In the genomic region with DNA sequence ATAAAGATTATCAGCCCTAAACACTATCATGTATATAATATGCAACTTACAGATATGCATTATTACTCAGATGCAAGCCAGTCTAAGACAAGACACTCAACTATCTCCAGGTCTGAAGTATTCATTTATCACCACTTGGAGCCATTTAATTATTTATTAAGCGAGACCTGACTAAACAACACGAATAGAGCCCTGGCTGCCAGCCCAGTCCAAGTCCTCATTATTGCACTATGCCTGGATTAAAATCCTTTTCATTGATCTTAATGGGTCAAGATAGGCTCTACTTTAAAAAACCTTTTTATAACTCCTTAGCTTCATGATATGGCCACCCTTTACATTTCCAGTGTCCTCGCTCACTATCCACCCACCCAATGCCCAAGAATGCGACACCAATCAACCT, we compare ENCODE assay signal across 1 cellular context.
TF ChIP-seq lines count a peak whose summit lies in the region.

No MANE protein-coding gene starts in this region.

TF ChIP-seq in HepG2, 621 proteins besides CTCF, POLR2A, EP300 and RAD21 (continued from another document):
- TF ChIP-seq, protein P1, sequence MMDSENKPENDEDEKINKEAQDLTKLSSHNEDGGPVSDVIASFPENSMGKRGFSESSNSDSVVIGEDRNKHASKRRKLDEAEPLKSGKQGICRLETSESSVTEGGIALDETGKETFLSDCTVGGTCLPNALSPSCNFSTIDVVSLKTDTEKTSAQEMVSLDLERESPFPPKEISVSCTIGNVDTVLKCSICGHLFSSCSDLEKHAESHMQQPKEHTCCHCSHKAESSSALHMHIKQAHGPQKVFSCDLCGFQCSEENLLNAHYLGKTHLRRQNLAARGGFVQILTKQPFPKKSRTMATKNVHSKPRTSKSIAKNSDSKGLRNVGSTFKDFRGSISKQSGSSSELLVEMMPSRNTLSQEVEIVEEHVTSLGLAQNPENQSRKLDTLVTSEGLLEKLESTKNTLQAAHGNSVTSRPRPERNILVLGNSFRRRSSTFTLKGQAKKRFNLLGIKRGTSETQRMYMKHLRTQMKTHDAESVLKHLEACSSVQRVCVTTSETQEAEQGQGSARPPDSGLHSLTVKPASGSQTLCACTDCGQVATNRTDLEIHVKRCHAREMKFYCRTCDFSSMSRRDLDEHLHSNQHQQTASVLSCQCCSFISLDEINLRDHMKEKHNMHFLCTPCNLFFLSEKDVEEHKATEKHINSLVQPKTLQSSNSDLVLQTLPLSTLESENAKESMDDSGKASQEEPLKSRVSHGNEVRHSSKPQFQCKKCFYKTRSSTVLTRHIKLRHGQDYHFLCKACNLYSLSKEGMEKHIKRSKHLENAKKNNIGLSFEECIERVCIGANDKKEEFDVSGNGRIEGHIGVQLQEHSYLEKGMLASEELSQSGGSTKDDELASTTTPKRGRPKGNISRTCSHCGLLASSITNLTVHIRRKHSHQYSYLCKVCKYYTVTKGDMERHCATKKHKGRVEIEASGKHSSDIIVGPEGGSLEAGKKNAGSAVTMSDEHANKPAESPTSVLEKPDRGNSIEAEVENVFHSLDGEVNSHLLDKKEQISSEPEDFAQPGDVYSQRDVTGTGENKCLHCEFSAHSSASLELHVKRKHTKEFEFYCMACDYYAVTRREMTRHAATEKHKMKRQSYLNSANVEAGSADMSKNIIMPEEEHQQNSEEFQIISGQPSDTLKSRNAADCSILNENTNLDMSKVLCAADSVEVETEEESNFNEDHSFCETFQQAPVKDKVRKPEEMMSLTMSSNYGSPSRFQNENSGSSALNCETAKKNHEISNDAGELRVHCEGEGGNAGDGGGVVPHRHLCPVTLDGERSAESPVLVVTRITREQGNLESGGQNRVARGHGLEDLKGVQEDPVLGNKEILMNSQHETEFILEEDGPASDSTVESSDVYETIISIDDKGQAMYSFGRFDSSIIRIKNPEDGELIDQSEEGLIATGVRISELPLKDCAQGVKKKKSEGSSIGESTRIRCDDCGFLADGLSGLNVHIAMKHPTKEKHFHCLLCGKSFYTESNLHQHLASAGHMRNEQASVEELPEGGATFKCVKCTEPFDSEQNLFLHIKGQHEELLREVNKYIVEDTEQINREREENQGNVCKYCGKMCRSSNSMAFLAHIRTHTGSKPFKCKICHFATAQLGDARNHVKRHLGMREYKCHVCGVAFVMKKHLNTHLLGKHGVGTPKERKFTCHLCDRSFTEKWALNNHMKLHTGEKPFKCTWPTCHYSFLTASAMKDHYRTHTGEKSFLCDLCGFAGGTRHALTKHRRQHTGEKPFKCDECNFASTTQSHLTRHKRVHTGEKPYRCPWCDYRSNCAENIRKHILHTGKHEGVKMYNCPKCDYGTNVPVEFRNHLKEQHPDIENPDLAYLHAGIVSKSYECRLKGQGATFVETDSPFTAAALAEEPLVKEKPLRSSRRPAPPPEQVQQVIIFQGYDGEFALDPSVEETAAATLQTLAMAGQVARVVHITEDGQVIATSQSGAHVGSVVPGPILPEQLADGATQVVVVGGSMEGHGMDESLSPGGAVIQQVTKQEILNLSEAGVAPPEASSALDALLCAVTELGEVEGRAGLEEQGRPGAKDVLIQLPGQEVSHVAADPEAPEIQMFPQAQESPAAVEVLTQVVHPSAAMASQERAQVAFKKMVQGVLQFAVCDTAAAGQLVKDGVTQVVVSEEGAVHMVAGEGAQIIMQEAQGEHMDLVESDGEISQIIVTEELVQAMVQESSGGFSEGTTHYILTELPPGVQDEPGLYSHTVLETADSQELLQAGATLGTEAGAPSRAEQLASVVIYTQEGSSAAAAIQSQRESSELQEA (CRISPR knock-in tag; IDR thresholded peaks at IDR 0.05; ENCODE audit: not compliant biosample characterization): no peak
- TF ChIP-seq HOXA5 (CRISPR knock-in tag; IDR thresholded peaks at IDR 0.05) (no peak), SP4 (CRISPR knock-in tag; IDR thresholded peaks at IDR 0.05) (no peak), HDAC2 (CRISPR knock-in tag; IDR thresholded peaks at IDR 0.05) (no peak), TARDBP (CRISPR knock-in tag; IDR thresholded peaks at IDR 0.05) (no peak)
